28 cellular contexts compared by ENCODE assay signal in the genomic region with DNA sequence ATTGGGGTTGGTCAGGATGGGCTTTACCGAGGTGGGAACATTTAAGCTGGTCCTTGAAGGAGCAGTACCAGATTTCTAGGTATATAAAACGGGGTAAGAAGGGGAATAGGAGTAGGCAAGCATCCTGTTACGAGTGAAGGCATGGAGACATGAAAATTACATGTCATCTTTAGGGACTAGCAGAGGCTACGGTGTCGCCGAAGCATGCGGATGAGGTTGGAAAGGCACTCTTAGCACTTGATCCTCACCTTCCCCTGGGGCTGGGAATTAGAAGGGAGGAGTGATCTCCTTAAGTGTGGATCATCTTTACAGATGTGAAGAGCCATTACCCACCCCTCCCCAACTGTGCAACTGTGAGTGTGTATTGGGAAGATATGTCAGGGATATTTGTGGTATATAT.
"Had no signal": no experiment of that assay in that cellular context is flagged by ENCODE, and none has a peak within 500 bp of the region (broad histone marks: within the 10 kb centered on the region; RNA-seq: fewer than 3 reads in every experiment).

No MANE protein-coding gene starts in this region.

- DNase-seq: activated CD4-positive, alpha-beta memory T cell treated with anti-CD3 and anti-CD28 coated beads for 36 hours; activated CD4-positive, alpha-beta T cell treated with anti-CD3 and anti-CD28 coated beads, Interleukin-2, amount 10 ng/mL, durations not matched to agents 24 days and 14 days; activated CD8-positive, alpha-beta memory T cell treated with anti-CD3 and anti-CD28 coated beads, Interleukin-2, amount 50 U/mL, for 48 hours; activated gamma-delta T cell; activated naive CD4-positive, alpha-beta T cell treated with anti-CD3 and anti-CD28 coated beads, Interleukin-2, amount 10 ng/mL, durations not matched to agents 7 days and 5 days; activated T-cell treated with anti-CD3 and anti-CD28 coated beads, Interleukin-2, amount 50 U/mL, for 24 hours; amniotic stem cell; brain microvascular endothelial cell; caudate nucleus; cortex of kidney; effector memory CD8-positive, alpha-beta T cell; erythroblast; gastrocnemius medialis; hippocampal formation; kidney; mucosa of descending colon; pancreas; stimulated activated CD4-positive, alpha-beta T cell treated with anti-CD3 and anti-CD28 coated beads, Interleukin-1b, Interleukin-23, amount 100 ng/mL, for 48 hours; stimulated activated naive CD4-positive, alpha-beta T cell; T-helper 1 cell; tibial artery had no signal

- H3K27ac ChIP-seq: brain microvascular endothelial cell, gastrocnemius medialis, neutrophil, pancreas, prostate gland, suprapubic skin, tibial artery, VCaP had no signal

- H3K4me2 ChIP-seq: smooth muscle cell had no signal

- H3K9me3 ChIP-seq: gastrocnemius medialis, mucosa of descending colon, neutrophil, pancreas, prostate gland, suprapubic skin, tibial artery had no signal

- ATAC-seq: effector memory CD8-positive, alpha-beta T cell; gastrocnemius medialis; left lobe of liver; mucosa of descending colon; natural killer cell treated with Interleukin-12 subunit alpha and Interleukin-12 subunit beta and Interleukin-15 and Interleukin-18, amount 100 ng/mL, for 72 hours; pancreas had no signal

- H3K27me3 ChIP-seq: brain microvascular endothelial cell, gastrocnemius medialis, neutrophil, pancreas, suprapubic skin, tibial artery had no signal

- H3K36me3 ChIP-seq: brain microvascular endothelial cell, pancreas, prostate gland had no signal

- H3K4me1 ChIP-seq: prostate gland had no signal

- H3K4me3 ChIP-seq: gastrocnemius medialis, mucosa of descending colon, pancreas, prostate gland, smooth muscle cell, suprapubic skin, tibial artery had no signal
